ENCODE assay signal across 8 cellular contexts in the genomic region with DNA sequence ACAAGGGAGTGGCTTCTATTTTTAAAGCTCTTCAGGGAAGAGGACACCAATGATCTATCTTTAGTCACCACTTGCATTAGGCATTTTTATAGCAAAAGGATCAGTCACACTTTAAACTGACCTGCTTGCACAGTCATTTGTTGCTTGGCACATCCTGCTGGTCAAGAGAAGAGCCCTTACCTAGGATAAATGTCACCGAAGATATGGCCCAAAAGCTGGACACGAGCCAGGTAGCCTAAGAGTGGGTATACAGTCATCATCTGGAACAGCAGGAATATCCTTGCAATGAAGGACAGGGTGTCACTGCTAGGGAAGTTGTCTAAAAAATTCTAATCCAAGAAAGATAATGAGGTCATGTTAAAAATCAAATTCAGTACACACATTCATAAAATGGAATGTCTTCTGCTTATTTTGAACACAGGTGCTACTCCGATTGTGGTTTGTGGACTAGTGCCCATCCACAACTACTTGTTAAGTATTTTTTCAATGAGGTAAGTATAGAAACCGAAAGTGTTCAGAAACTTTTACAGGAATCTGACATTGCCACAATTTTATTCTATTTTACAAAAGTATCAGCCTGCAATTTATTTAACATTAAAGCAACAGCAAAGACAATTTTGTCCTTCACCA.
DNase-seq lines count a peak whose midpoint lies in the region; ATAC-seq lines count a peak whose summit lies in the region.

No MANE protein-coding gene starts in this region.

- no peak overlapping the region for H3K4me3 ChIP-seq in HAP-1

- no peaks in the 10 kb centered on the region for H3K9me3 ChIP-seq in HAP-1

- no peak for ATAC-seq in GM19455 (IDR thresholded peaks at IDR 0.05; ENCODE audit: unreplicated experiment)
- no peak for ATAC-seq in GM21381 (IDR thresholded peaks at IDR 0.05; ENCODE audit: unreplicated experiment)

- H3K36me3 ChIP-seq in HAP-1 (replicated peaks), result no peaks in the 10 kb centered on the region

- peaks cover 23% of the 10 kb centered on the region for H3K4me1 ChIP-seq in HAP-1

- in situ Hi-C loops in HAP-1 (cut with MboI; ENCODE audit: low sequenced_read_pairs), result no loop called here

- DNase-seq in EH (ENCODE audit: low read depth) (peak; percentile 70), NCI-H460 (ENCODE audit: extremely low read depth, low read depth) (peak; percentile 9), dermis microvascular lymphatic vessel endothelial cell (ENCODE audit: low read depth in 2 of 2) (peak; percentile 13 to 21), non-pigmented ciliary epithelial cell (ENCODE audit: low read depth) (peak; percentile 36), HAP-1 (ENCODE audit: low spot score in 2 of 2) (no peak), D341Med (ENCODE audit: low spot score) (no peak)

- no peaks in the 10 kb centered on the region for H3K27me3 ChIP-seq in HAP-1 (ENCODE audit: low read depth)

Comparison
In these comparisons a context has a peak if more than half of its experiments do, and no peak if none do; other contexts are left out.
1. DNase-seq: peak in EH (single experiment), NCI-H460 (single experiment), dermis microvascular lymphatic vessel endothelial cell (2 of 2) and non-pigmented ciliary epithelial cell (single experiment); none in HAP-1 (0 of 2) and D341Med (single experiment).